ENCODE assay signal across 8 cellular contexts in the genomic region with DNA sequence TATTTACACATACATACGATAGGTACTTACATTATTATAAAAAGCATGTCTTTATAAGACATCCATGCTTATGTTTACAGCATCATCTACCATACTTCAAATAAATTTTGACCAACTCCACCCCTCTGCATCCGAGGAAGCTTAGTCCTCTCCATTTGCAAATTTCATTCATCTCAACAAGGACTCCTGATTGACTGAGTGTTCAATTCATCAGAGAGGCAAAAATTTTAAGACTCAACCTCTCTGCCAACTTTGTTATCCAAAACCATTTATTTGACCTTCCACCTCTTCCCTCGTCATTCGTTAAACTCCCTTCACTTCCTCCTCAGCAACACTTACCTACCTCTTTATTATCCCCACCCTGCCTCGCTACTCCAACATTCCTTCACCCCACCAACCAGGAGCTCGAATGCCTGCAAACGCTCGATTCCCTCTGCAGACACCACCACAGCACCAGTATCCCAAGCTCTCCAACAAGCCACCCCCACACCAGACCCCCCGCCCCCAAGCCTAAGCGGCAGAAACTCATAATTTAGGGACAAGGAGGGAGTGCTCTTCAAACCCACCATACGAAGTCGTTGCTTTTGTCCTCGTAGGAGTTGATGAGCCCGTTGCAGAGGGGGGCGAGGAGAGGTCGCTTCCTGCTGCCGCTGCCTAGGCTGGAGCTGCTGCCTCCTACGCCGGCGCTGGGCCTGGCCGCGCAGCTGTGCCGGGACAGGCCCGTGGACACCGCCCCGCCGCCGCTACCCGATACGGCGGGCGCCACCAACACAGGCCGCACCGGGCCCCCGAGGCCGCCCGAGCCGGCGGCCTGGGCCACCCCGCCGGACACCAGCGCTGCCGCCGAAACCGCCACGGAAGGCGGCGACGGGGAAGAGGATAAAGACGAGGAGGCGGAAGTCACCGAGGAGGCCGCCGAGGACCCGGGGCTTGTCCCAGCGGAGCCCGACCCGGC. TPM values are rescaled to one million over a fixed set of nuclear protein-coding genes. Genes with fewer than 3 reads are reported as not detected.
A peak's percentile ranks its signal among the peaks of the same experiment; 100 is the strongest.
DNase-seq lines count a peak whose midpoint lies in the region; ATAC-seq, FAIRE-seq and TF ChIP-seq lines count a peak whose summit lies in the region.

No MANE protein-coding gene starts in this region.

- no peaks in the 10 kb centered on the region for H3K9me2 ChIP-seq in SU-DHL-6 (replicated peaks; ENCODE audit: insufficient read depth, low read length)

- H3K4me3 ChIP-seq in HL-60 (replicated peaks; ENCODE audit: insufficient read depth, low read length): peak overlapping the region; percentile 78
- peak overlapping the region; percentile 96 for H3K4me3 ChIP-seq in SU-DHL-6 (ENCODE audit: insufficient read depth, low read length, poor library complexity, severe bottlenecking)

- peaks cover 61% of the 10 kb centered on the region for H3K79me2 ChIP-seq in SU-DHL-6 (ENCODE audit: insufficient read depth, low read length)

- H3K9me3 ChIP-seq in SU-DHL-6 (ENCODE audit: insufficient read depth, low read length): no peaks in the 10 kb centered on the region

- no peaks in the 10 kb centered on the region for H3K36me3 ChIP-seq in SU-DHL-6 (ENCODE audit: low read length)

- DNase-seq in ELF-1 (ENCODE audit: low read depth, low spot score) (peak; percentile 81), HL-60 (ENCODE audit: low read depth in 1 of 2, low spot score in 1 of 2) (peak in 1 of 2 experiments; percentile 38), cerebellum (ENCODE audit: low spot score) (peak; percentile 18), kidney glomerular epithelial cell (lab: John Stamatoyannopoulos, UW) (peak; percentile 25), GM12892 (ENCODE audit: insufficient read length) (no peak)
- peak; percentile 32 for DNase-seq in stimulated activated CD4-positive, alpha-beta T cell treated with anti-CD3 and anti-CD28 coated beads, Interleukin-4, amount 100 ng/mL, for 24 hours

- ATAC-seq in GM21381 (IDR thresholded peaks at IDR 0.05; ENCODE audit: unreplicated experiment): peak; percentile 24

- no peaks in the 10 kb centered on the region for H3K27me3 ChIP-seq in HL-60 (ENCODE audit: insufficient read depth, poor library complexity, severe bottlenecking)
- H3K27me3 ChIP-seq in SU-DHL-6 (ENCODE audit: low read length): no peaks in the 10 kb centered on the region

- peaks cover 18% of the 10 kb centered on the region for H4K20me1 ChIP-seq in SU-DHL-6 (ENCODE audit: low read depth, low read length)

- peaks cover 19% of the 10 kb centered on the region; the same call in 1 of the 2 replicates for H3F3A ChIP-seq in SU-DHL-6 (ENCODE audit: insufficient read depth)

- FAIRE-seq in GM12892 (lab: Jason Lieb, UNC): no peak

- peak overlapping the region; percentile 61 for H2AFZ ChIP-seq in SU-DHL-6 (ENCODE audit: low read depth, low read length, severe bottlenecking)

- peak overlapping the region; percentile 96 for H3K9ac ChIP-seq in SU-DHL-6 (ENCODE audit: low read length)

- H3K27ac ChIP-seq in HL-60 (replicated peaks) (peak overlapping the region; percentile 96), SU-DHL-6 (ENCODE audit: low read depth, low read length) (peak overlapping the region; percentile 91)

- TF ChIP-seq CTCF in HL-60 (IDR thresholded peaks at IDR 0.05; ENCODE audit: insufficient read depth, low read length) (no peak), SU-DHL-6 (IDR thresholded peaks at IDR 0.05; ENCODE audit: insufficient read depth, low read length, poor library complexity, severe bottlenecking) (no peak)

- TF ChIP-seq POLR2A in GM12892 (IDR thresholded peaks at IDR 0.05; ENCODE audit: low read depth, low read length): no peak

- H3K4me2 ChIP-seq in SU-DHL-6 (ENCODE audit: low read depth, low read length, poor library complexity, severe bottlenecking): peak overlapping the region; percentile 88

RNA-seq across cellular contexts. Expression of a gene that starts 0.8 kb away (rescaled TPM):
- 93.3 TPM for total RNA-seq in cerebellum
- 35.9 TPM for polyA plus RNA-seq in GM12892 (2012; ENCODE audit: missing spikeins)
